In genomic region chr22:27222178-27222577, GRCh38 we compare ENCODE assay signal across 36 cellular contexts.
"Had no signal": no experiment of that assay in that cellular context is flagged by ENCODE, and none has a peak within 500 bp of the region (broad histone marks: within the 10 kb centered on the region; RNA-seq: fewer than 3 reads in every experiment).

No MANE protein-coding gene starts in this region.

- DNase-seq: activated B cell treated with CpG ODN at 0.5 μM for 24 hours; activated CD4-positive, alpha-beta memory T cell treated with anti-CD3 and anti-CD28 coated beads for 36 hours; activated CD4-positive, alpha-beta T cell treated with anti-CD3 and anti-CD28 coated beads for 4 hours; activated CD4-positive, alpha-beta T cell treated with anti-CD3 and anti-CD28 coated beads, Interleukin-2, amount 10 ng/mL, durations not matched to agents 24 days and 14 days; activated CD4-positive, alpha-beta T cell treated with anti-CD3 and anti-CD28 coated beads, Interleukin-2, amount 50 U/mL, for 1 hour; activated CD4-positive, alpha-beta T cell treated with anti-CD3 and anti-CD28 coated beads, Interleukin-2, amount 50 U/mL, for 4 hours; activated CD4-positive, CD25-positive, alpha-beta regulatory T cell treated with anti-CD3 and anti-CD28 coated beads, Interleukin-2, amount 50 U/mL, for 72 hours; activated CD8-positive, alpha-beta memory T cell treated with anti-CD3 and anti-CD28 coated beads, Interleukin-2, amount 50 U/mL, for 4 hours; activated CD8-positive, alpha-beta T cell treated with anti-CD3 and anti-CD28 coated beads for 36 hours; activated effector memory CD4-positive, alpha-beta T cell treated with anti-CD3 and anti-CD28 coated beads, Interleukin-2, amount 50 U/mL, for 16 hours; activated gamma-delta T cell treated with Interleukin-2 at 50 U/mL for 16 hours; activated naive CD4-positive, alpha-beta T cell; activated naive CD4-positive, alpha-beta T cell treated with anti-CD3 and anti-CD28 coated beads for 36 hours; activated naive CD4-positive, alpha-beta T cell treated with anti-CD3 and anti-CD28 coated beads, Interleukin-2, amount 50 U/mL, for 16 hours; activated naive CD8-positive, alpha-beta T cell treated with anti-CD3 and anti-CD28 coated beads for 36 hours; activated T-cell treated with anti-CD3 and anti-CD28 coated beads for 4 hours; activated T-cell treated with anti-CD3 and anti-CD28 coated beads, Interleukin-2, amount 50 U/mL, for 1 hour; activated T-cell treated with anti-CD3 and anti-CD28 coated beads, Interleukin-2, amount 50 U/mL, for 4 hours; activated T-cell treated with anti-CD3 and anti-CD28 coated beads, Interleukin-2, amount 50 U/mL, for 72 hours; amygdala; anterior cingulate cortex; body of pancreas; brain microvascular endothelial cell; central memory CD4-positive, alpha-beta T cell; T-helper 2 cell; T-helper 9 cell had no signal

- ATAC-seq: activated CD8-positive, alpha-beta T cell treated with anti-CD3 and anti-CD28 coated beads for 36 hours; activated naive CD4-positive, alpha-beta T cell treated with anti-CD3 and anti-CD28 coated beads, Interleukin-2, amount 50 U/mL, for 72 hours; activated T-cell treated with anti-CD3 and anti-CD28 coated beads, Interleukin-2, amount 50 U/mL, for 4 hours; activated T-cell treated with anti-CD3 and anti-CD28 coated beads, Interleukin-2, amount 50 U/mL, for 72 hours; activated T-helper 17 cell treated with anti-CD3 and anti-CD28 coated beads, Interleukin-2, amount 50 U/mL, for 72 hours; body of pancreas had no signal

- H3K27ac ChIP-seq: ascending aorta, body of pancreas, breast epithelium, VCaP had no signal

- H3K27ac Mint-ChIP-seq: activated B cell treated with CpG ODN at 0.5 μM for 24 hours; activated CD4-positive, alpha-beta memory T cell treated with anti-CD3 and anti-CD28 coated beads for 36 hours; activated CD4-positive, alpha-beta T cell treated with anti-CD3 and anti-CD28 coated beads, Interleukin-2, amount 10 ng/mL, durations not matched to agents 24 days and 14 days; activated CD8-positive, alpha-beta T cell treated with anti-CD3 and anti-CD28 coated beads for 36 hours; activated naive CD4-positive, alpha-beta T cell treated with anti-CD3 and anti-CD28 coated beads for 36 hours; activated naive CD4-positive, alpha-beta T cell treated with anti-CD3 and anti-CD28 coated beads, Interleukin-2, amount 50 U/mL, for 72 hours; activated naive CD8-positive, alpha-beta T cell treated with anti-CD3 and anti-CD28 coated beads for 36 hours; activated T-cell treated with anti-CD3 and anti-CD28 coated beads, Interleukin-2, amount 50 U/mL, for 72 hours; activated T-helper 1 cell treated with anti-CD3 and anti-CD28 coated beads, Interleukin-12 subunit alpha, Interleukin-12 subunit beta, Interleukin-2, Interleukin-4 antibody, amounts not matched to agents 30 ng/mL and 10 ng/mL and 1 ng/mL, durations not matched to agents 14 hours and 24 hours and 36 hours; activated T-helper 17 cell treated with anti-CD3 and anti-CD28 coated beads, Interleukin-2, amount 50 U/mL, for 72 hours; T-helper 1 cell treated with Interleukin-12 subunit alpha and Interleukin-12 subunit beta and Interleukin-4 antibody, amounts not matched to agents 30 μg/mL and 1 μg/mL, for 36 hours; T-helper 2 cell treated with Interferon-gamma antibody and Interleukin-4, amounts not matched to agents 5 μg/mL and 100 μg/mL, for 36 hours had no signal

- H3K36me3 Mint-ChIP-seq: activated CD4-positive, alpha-beta memory T cell treated with anti-CD3 and anti-CD28 coated beads for 36 hours; activated naive CD4-positive, alpha-beta T cell treated with anti-CD3 and anti-CD28 coated beads, Interleukin-2, amount 50 U/mL, for 72 hours; activated naive CD8-positive, alpha-beta T cell treated with anti-CD3 and anti-CD28 coated beads for 36 hours had no signal

- H3K27me3 Mint-ChIP-seq: activated CD4-positive, alpha-beta T cell treated with anti-CD3 and anti-CD28 coated beads, Interleukin-2, amount 10 ng/mL, durations not matched to agents 24 days and 14 days had no signal

- H3K4me3 Mint-ChIP-seq: activated B cell treated with CpG ODN at 0.5 μM for 24 hours; activated CD4-positive, alpha-beta memory T cell treated with anti-CD3 and anti-CD28 coated beads for 36 hours; activated CD4-positive, alpha-beta T cell treated with anti-CD3 and anti-CD28 coated beads, Interleukin-2, amount 10 ng/mL, durations not matched to agents 24 days and 14 days; activated CD8-positive, alpha-beta T cell treated with anti-CD3 and anti-CD28 coated beads for 36 hours; activated naive CD4-positive, alpha-beta T cell treated with anti-CD3 and anti-CD28 coated beads for 36 hours; activated naive CD8-positive, alpha-beta T cell treated with anti-CD3 and anti-CD28 coated beads for 36 hours; activated T-cell treated with anti-CD3 and anti-CD28 coated beads, Interleukin-2, amount 50 U/mL, for 4 hours; activated T-cell treated with anti-CD3 and anti-CD28 coated beads, Interleukin-2, amount 50 U/mL, for 72 hours; activated T-helper 1 cell treated with anti-CD3 and anti-CD28 coated beads, Interleukin-12 subunit alpha, Interleukin-12 subunit beta, Interleukin-2, Interleukin-4 antibody, amounts not matched to agents 30 ng/mL and 10 ng/mL and 1 ng/mL, durations not matched to agents 14 hours and 24 hours and 36 hours; activated T-helper 17 cell treated with anti-CD3 and anti-CD28 coated beads, Interleukin-2, amount 50 U/mL, for 72 hours; T-helper 1 cell treated with Interleukin-12 subunit alpha and Interleukin-12 subunit beta and Interleukin-4 antibody, amounts not matched to agents 30 μg/mL and 1 μg/mL, for 36 hours; T-helper 2 cell treated with Interferon-gamma antibody and Interleukin-4, amounts not matched to agents 5 μg/mL and 100 μg/mL, for 36 hours had no signal

- FAIRE-seq: colon, TTC549 had no signal

- H3K4me1 ChIP-seq: ascending aorta, body of pancreas, breast epithelium had no signal

- H3K9me3 Mint-ChIP-seq: activated B cell treated with CpG ODN at 0.5 μM for 24 hours; activated CD4-positive, alpha-beta memory T cell treated with anti-CD3 and anti-CD28 coated beads for 36 hours; activated CD4-positive, alpha-beta T cell treated with anti-CD3 and anti-CD28 coated beads, Interleukin-2, amount 10 ng/mL, durations not matched to agents 24 days and 14 days; activated CD8-positive, alpha-beta T cell treated with anti-CD3 and anti-CD28 coated beads for 36 hours; activated naive CD4-positive, alpha-beta T cell treated with anti-CD3 and anti-CD28 coated beads for 36 hours; activated naive CD4-positive, alpha-beta T cell treated with anti-CD3 and anti-CD28 coated beads, Interleukin-2, amount 50 U/mL, for 72 hours; activated naive CD8-positive, alpha-beta T cell treated with anti-CD3 and anti-CD28 coated beads for 36 hours; activated T-cell treated with anti-CD3 and anti-CD28 coated beads, Interleukin-2, amount 50 U/mL, for 4 hours; activated T-cell treated with anti-CD3 and anti-CD28 coated beads, Interleukin-2, amount 50 U/mL, for 72 hours; activated T-helper 1 cell treated with anti-CD3 and anti-CD28 coated beads, Interleukin-12 subunit alpha, Interleukin-12 subunit beta, Interleukin-2, Interleukin-4 antibody, amounts not matched to agents 30 ng/mL and 10 ng/mL and 1 ng/mL, durations not matched to agents 14 hours and 24 hours and 36 hours; activated T-helper 17 cell treated with anti-CD3 and anti-CD28 coated beads, Interleukin-2, amount 50 U/mL, for 72 hours; T-helper 1 cell treated with Interleukin-12 subunit alpha and Interleukin-12 subunit beta and Interleukin-4 antibody, amounts not matched to agents 30 μg/mL and 1 μg/mL, for 36 hours; T-helper 2 cell treated with Interferon-gamma antibody and Interleukin-4, amounts not matched to agents 5 μg/mL and 100 μg/mL, for 36 hours had no signal

- H3K36me3 ChIP-seq: ascending aorta, breast epithelium had no signal

- H3K4me1 Mint-ChIP-seq: activated B cell treated with CpG ODN at 0.5 μM for 24 hours; activated CD4-positive, alpha-beta T cell treated with anti-CD3 and anti-CD28 coated beads, Interleukin-2, amount 10 ng/mL, durations not matched to agents 24 days and 14 days; activated naive CD8-positive, alpha-beta T cell treated with anti-CD3 and anti-CD28 coated beads for 36 hours; activated T-helper 17 cell treated with anti-CD3 and anti-CD28 coated beads, Interleukin-2, amount 50 U/mL, for 72 hours had no signal

- H3K4me3 ChIP-seq: ascending aorta, body of pancreas, breast epithelium had no signal

- H3K9me3 ChIP-seq: ascending aorta, body of pancreas had no signal

- H3K27me3 ChIP-seq: ascending aorta, body of pancreas, brain microvascular endothelial cell had no signal
